In the genomic region with DNA sequence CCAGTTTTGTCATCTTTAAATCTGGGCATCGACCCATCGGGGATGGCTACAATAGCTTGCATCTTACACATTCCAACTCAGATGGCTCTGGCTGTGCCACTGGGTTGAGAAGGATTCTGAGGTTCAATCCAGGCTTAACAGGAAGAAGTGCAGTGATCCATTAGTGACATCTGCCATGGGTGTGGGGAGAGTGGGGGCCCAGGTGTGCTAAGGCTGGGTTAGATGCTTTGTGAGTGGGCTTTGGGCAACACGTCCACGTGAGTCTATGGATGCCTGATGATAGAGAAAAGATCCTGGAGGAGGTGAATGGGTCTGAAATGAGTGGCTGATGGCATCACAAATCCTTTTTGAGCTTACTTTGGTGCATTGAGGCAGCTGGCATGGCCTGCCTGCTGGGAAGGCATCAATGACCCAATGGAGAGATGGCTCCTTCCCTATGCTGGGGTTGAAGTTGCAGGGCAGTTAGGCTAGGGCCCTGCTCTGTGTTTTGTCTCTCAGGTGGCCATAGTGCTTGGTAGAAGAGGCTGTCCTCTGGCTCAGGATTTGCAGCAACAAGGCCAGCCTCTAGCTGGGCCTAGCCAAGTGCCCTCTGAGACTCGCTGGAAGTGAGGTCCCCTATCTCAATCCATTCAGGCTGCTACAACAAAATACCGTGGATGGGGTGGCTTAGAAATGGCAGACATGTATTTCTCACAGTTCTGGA, we compare ENCODE assay signal across 1 cellular context.
TF ChIP-seq lines count a peak whose summit lies in the region.

No MANE protein-coding gene starts in this region.

TF ChIP-seq in HCT116, 20 proteins besides CTCF, POLR2A, EP300 and RAD21 (continued from another document):
- TF ChIP-seq ATF3 (IDR thresholded peaks at IDR 0.05) (no peak), EGR1 (IDR thresholded peaks at IDR 0.05; ENCODE audit: low read depth) (no peak), SIN3A (IDR thresholded peaks at IDR 0.05; ENCODE audit: low read depth) (no peak), MAX (IDR thresholded peaks at IDR 0.05) (no peak), TCF7L2 (IDR thresholded peaks at IDR 0.05; ENCODE audit: borderline replicate concordance, extremely low read depth, insufficient read depth, insufficient read length) (no peak), CEBPB (IDR thresholded peaks at IDR 0.05; ENCODE audit: low read depth) (no peak), ZFX (IDR thresholded peaks at IDR 0.05) (no peak), FOSL1 (IDR thresholded peaks at IDR 0.05; ENCODE audit: low read depth) (no peak), EZH2phosphoT487 (IDR thresholded peaks at IDR 0.05; ENCODE audit: borderline replicate concordance) (no peak), JUND (IDR thresholded peaks at IDR 0.05) (no peak), SP1 (IDR thresholded peaks at IDR 0.05; ENCODE audit: low read depth) (no peak)
